ENCODE assay signal across 9 cellular contexts in the genomic region with DNA sequence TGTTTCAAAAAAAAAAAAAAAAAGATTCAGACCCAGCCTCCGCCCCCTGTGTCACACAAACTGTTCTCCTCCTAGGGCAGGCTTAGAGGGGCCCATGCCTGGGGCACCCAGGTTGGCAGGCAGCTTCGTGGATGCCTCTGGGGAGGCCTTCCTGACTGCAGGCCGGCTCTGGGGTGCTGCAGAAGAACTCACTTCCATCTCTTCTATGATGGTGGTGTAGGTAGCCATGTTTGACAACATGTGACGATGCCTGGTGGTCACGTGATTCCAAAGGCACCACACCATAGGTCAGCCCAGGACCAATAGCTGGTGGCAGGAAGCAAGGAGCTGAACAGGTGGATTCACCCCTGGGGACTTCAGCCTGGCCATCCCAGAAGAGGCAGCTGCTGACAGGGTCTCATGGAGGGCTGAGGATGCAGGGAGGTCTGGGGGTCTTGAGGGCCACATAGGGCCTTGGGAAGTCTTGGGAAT. TPM values are rescaled to one million over a fixed set of nuclear protein-coding genes. Genes with fewer than 3 reads are reported as not detected.
A peak's percentile ranks its signal among the peaks of the same experiment; 100 is the strongest.
DNase-seq lines count a peak whose midpoint lies in the region; ATAC-seq and TF ChIP-seq lines count a peak whose summit lies in the region.
"Had no signal": no experiment of that assay in that cellular context is flagged by ENCODE, and none has a peak within 500 bp of the region (broad histone marks: within the 10 kb centered on the region; RNA-seq: fewer than 3 reads in every experiment).

No MANE protein-coding gene starts in this region.

- no peaks in the 10 kb centered on the region for H4K20me1 ChIP-seq in HCT116 (ENCODE audit: insufficient read depth)

- H3K4me1 ChIP-seq in HCT116 (ENCODE audit: control insufficient read depth in 1 of 2, insufficient read depth in 2 of 2, low read length in 2 of 2) = peaks cover 19 to 32% of the 10 kb centered on the region in 2 experiments

- RAD21 ChIA-PET in HCT116 (lab: Charles Lee; ENCODE audit: low non-redundant PET in 1 of 2, low total read pairs in 2 of 2, uncharacterized antibody in 2 of 2, unreplicated experiment in 2 of 2) = interaction anchor here in 1 of 2 experiments (1.0 kb wide), 1 partner anchor 69 kb away, joined by 3 read pairs; no protein-coding TSS in a partner anchor

- POLR2A ChIA-PET in HCT116 (lab: Charles Lee) = interaction anchor here (0.8 to 1.7 kb wide), 3 partner anchors 14 to 212 kb away, joined by 3 to 4 read pairs (median 4); a partner anchor contains a TSS

- CTCF ChIA-PET in HCT116 (lab: Charles Lee) = no interaction called here

- no peak for TF ChIP-seq CTCF in HCT116 (IDR thresholded peaks at IDR 0.05 in 2 of 3, conservative IDR thresholded peaks at IDR 0.05 in 1 of 3; ENCODE audit: borderline replicate concordance in 1 of 3, insufficient read depth in 1 of 3, low read depth in 2 of 3, low read length in 2 of 3)

- no peaks in the 10 kb centered on the region for H3K36me3 ChIP-seq in HCT116 (ENCODE audit: control insufficient read depth in 1 of 2, insufficient read depth in 2 of 2, low read length in 2 of 2)

- DNase-seq in ELR (ENCODE audit: low read depth) = peak; percentile 39
- DNase-seq in HCT116 (ENCODE audit: low read depth, low spot score) = peak; percentile 87
- peak; percentile 92 for DNase-seq in SK-N-DZ (ENCODE audit: low spot score)
- peak; percentile 34 for DNase-seq in inferior parietal cortex (ENCODE audit: extremely low spot score)
- DNase-seq in left colon = no peak
- DNase-seq: immature natural killer cell had no signal

- H3K79me2 ChIP-seq in HCT116 (ENCODE audit: insufficient read depth, low read length) = no peaks in the 10 kb centered on the region

- intact Hi-C loops in HCT116 (cut with micrococcal nuclease) (loop anchor here (5.0 kb wide), 3 partner anchors 101 to 241 kb away; a partner anchor contains a TSS), left colon (cut with DNase I, micrococcal nuclease) (no loop called here)

- H3K4me3 ChIP-seq in HCT116 (replicated peaks in 1 of 2; ENCODE audit: low read depth in 1 of 2, low read length in 2 of 2) = peak overlapping the region; percentile 69 to 73

- ATAC-seq in HCT116 = peak; percentile 73
- no peak for ATAC-seq in left colon
- ATAC-seq in HG02759 (IDR thresholded peaks at IDR 0.05; ENCODE audit: unreplicated experiment) = no peak
- ATAC-seq in GM18870 (IDR thresholded peaks at IDR 0.05; ENCODE audit: unreplicated experiment) = no peak
- no peak for ATAC-seq in HG02870 (IDR thresholded peaks at IDR 0.05; ENCODE audit: unreplicated experiment)

- no peaks in the 10 kb centered on the region for H3K27me3 ChIP-seq in HCT116 (ENCODE audit: insufficient read depth, low read length)

- no peak for TF ChIP-seq POLR2A in HCT116 (IDR thresholded peaks at IDR 0.05; ENCODE audit: borderline replicate concordance, extremely low read depth, insufficient read depth, insufficient read length)

- no peak for TF ChIP-seq RAD21 in HCT116 (IDR thresholded peaks at IDR 0.05; ENCODE audit: low read depth)

- peak overlapping the region; percentile 81 for H3K4me2 ChIP-seq in HCT116 (ENCODE audit: low read length)

- H3K9me3 ChIP-seq in HCT116 (ENCODE audit: control insufficient read depth in 1 of 2, insufficient read depth in 1 of 2, low read depth in 1 of 2, low read length in 2 of 2) = no peaks in the 10 kb centered on the region

- no peak overlapping the region for H2AFZ ChIP-seq in HCT116 (ENCODE audit: low read depth, low read length, poor library complexity, severe bottlenecking)

- no TSS peak for BruUV-seq in HCT116 (replicated peaks; lab: Mats Ljungman, UMichigan)

- peak overlapping the region; percentile 60 for H3K9ac ChIP-seq in HCT116 (ENCODE audit: low read length)

- H3K9me2 ChIP-seq in HCT116 (ENCODE audit: insufficient read depth) = no peaks in the 10 kb centered on the region

- H3K27ac ChIP-seq in HCT116 (ENCODE audit: low read depth, low read length) = peak overlapping the region; percentile 25; the same call in 1 of the 2 replicates

TF ChIP-seq in HCT116, 20 proteins besides CTCF, POLR2A, EP300 and RAD21:
- TF ChIP-seq, protein P1, sequence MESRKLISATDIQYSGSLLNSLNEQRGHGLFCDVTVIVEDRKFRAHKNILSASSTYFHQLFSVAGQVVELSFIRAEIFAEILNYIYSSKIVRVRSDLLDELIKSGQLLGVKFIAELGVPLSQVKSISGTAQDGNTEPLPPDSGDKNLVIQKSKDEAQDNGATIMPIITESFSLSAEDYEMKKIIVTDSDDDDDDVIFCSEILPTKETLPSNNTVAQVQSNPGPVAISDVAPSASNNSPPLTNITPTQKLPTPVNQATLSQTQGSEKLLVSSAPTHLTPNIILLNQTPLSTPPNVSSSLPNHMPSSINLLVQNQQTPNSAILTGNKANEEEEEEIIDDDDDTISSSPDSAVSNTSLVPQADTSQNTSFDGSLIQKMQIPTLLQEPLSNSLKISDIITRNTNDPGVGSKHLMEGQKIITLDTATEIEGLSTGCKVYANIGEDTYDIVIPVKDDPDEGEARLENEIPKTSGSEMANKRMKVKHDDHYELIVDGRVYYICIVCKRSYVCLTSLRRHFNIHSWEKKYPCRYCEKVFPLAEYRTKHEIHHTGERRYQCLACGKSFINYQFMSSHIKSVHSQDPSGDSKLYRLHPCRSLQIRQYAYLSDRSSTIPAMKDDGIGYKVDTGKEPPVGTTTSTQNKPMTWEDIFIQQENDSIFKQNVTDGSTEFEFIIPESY (IDR thresholded peaks at IDR 0.05; ENCODE audit: extremely low read depth, insufficient replicate concordance, low read length) = no peak
- TF ChIP-seq POLR2AphosphoS5 (IDR thresholded peaks at IDR 0.05; ENCODE audit: low read depth, low read length) (peak; percentile 29; the same call in 1 of the 2 replicates), CBX3 (IDR thresholded peaks at IDR 0.05; ENCODE audit: low read depth) (no peak), CEBPB (IDR thresholded peaks at IDR 0.05; ENCODE audit: low read depth) (no peak), YY1 (IDR thresholded peaks at IDR 0.05; ENCODE audit: extremely low read depth, insufficient replicate concordance, low read depth, low read length) (peak; percentile 98)

RNA-seq across cellular contexts. Expression of a gene that starts 24.1 kb away (rescaled TPM):
- total RNA-seq in HCT116 (2021; ENCODE audit: unreplicated experiment) (19.6 TPM), left colon (1 to 10 TPM; 1.8 to 4.9 TPM)
- polyA plus RNA-seq in HCT116 (2012) = 21.9 and 26.8 TPM in 2 replicates
- 0.32 TPM in 2 replicates for polyA plus RNA-seq in SK-N-DZ (2014; cell fraction: cytosol; rRNA removed)
- polyA plus RNA-seq in SK-N-DZ (2014; cell fraction: nucleus; rRNA removed) = 0.56 and 1.6 TPM in 2 replicates

RNA-seq across cellular contexts. Expression of a gene that starts 58.7 kb away (rescaled TPM):
- total RNA-seq in HCT116 (2021; ENCODE audit: unreplicated experiment) (25.8 TPM), left colon (100 to 1,000 TPM; 178 to 213 TPM)
- 11.4 and 13.3 TPM in 2 replicates for polyA plus RNA-seq in HCT116 (2012)
- polyA plus RNA-seq in SK-N-DZ (2014; cell fraction: cytosol; rRNA removed) = 28.9 and 29.1 TPM in 2 replicates
- 45.5 and 75.0 TPM in 2 replicates for polyA plus RNA-seq in SK-N-DZ (2014; cell fraction: nucleus; rRNA removed)

Comparison
In these comparisons a context has a peak if more than half of its experiments do, and no peak if none do; other contexts are left out.
1. DNase-seq: peak in ELR (single experiment), HCT116 (single experiment), SK-N-DZ (single experiment) and inferior parietal cortex (single experiment); none in left colon (0 of 2).